ENCODE assay signal across 8 cellular contexts in genomic region chr10:30435068-30435422, GRCh38. TPM values are rescaled to one million over a fixed set of nuclear protein-coding genes. Genes with fewer than 3 reads are reported as not detected.
DNase-seq lines count a peak whose midpoint lies in the region; ATAC-seq and TF ChIP-seq lines count a peak whose summit lies in the region.

No MANE protein-coding gene starts in this region.

- no peaks in the 10 kb centered on the region for H3K9me3 ChIP-seq in HEK293 (ENCODE audit: control insufficient read depth, insufficient read depth, low read depth, low read length)
- H3K9me3 ChIP-seq in ovary: no peaks in the 10 kb centered on the region

- peak overlapping the region; percentile 86; the same call in 1 of the 2 replicates for H3K27ac ChIP-seq in HEK293 (ENCODE audit: extremely low read depth, low read depth, low read length)
- H3K27ac ChIP-seq in ovary: peak overlapping the region; percentile 97 to 98

- ATAC-seq in WTC11 (no peak), GM18519 (IDR thresholded peaks at IDR 0.05; ENCODE audit: low FRiP score, unreplicated experiment) (no peak)

- no peaks in the 10 kb centered on the region for H3K27me3 ChIP-seq in ovary

- TF ChIP-seq CTCF in HEK293 (tag by site-specific recombination; IDR thresholded peaks at IDR 0.05) (no peak), WTC11 (IDR thresholded peaks at IDR 0.05) (no peak), fibroblast of villous mesenchyme (IDR thresholded peaks at IDR 0.05; ENCODE audit: insufficient read depth, low read depth, low read length) (no peak), ovary (IDR thresholded peaks at IDR 0.05) (no peak)

- H3K4me3 ChIP-seq in HEK293 (ENCODE audit: low read depth, low read length) (peak overlapping the region; percentile 67), fibroblast of villous mesenchyme (ENCODE audit: low read depth, low read length) (peak overlapping the region; percentile 92), ovary (peak overlapping the region; percentile 94)

- no peak for TF ChIP-seq POLR2A in ovary (IDR thresholded peaks at IDR 0.05)

- CTCF ChIA-PET in HEK293 (lab: Yijun Ruan, JAX): interaction anchor here (0.5 kb wide), 1 partner anchor 30 kb away, joined by 8 read pairs; no protein-coding TSS in a partner anchor
- CTCF ChIA-PET in WTC11 (lab: Charles Lee): interaction anchor here (0.5 to 2.0 kb wide), 5 partner anchors 89 to 205 kb away, joined by 3 to 8 read pairs (median 5); no protein-coding TSS in a partner anchor

- H3K27me3 Mint-ChIP-seq in WTC11 (ENCODE audit: low read depth): peaks cover 29% of the 10 kb centered on the region

- H3K36me3 Mint-ChIP-seq in WTC11: peaks cover 13% of the 10 kb centered on the region

- 1 to 2% (median 1%) methylated on average over 13 of the region's 13 CpGs for WGBS in ovary, 3 donors

- peak overlapping the region; percentile 47; the same call in 1 of the 2 replicates for H3K27ac Mint-ChIP-seq in WTC11

- peaks cover 36% of the 10 kb centered on the region for H3K4me1 ChIP-seq in HEK293 (ENCODE audit: control insufficient read depth, insufficient read depth, low read length)
- H3K4me1 ChIP-seq in ovary (ENCODE audit: insufficient read depth): peaks cover 6% of the 10 kb centered on the region

- peaks cover 59% of the 10 kb centered on the region for H3K4me1 Mint-ChIP-seq in WTC11

- TF ChIP-seq EP300 in ovary (IDR thresholded peaks at IDR 0.05): no peak

- peaks cover 0 to 17% of the 10 kb centered on the region in 2 experiments; a peak in 2 of 3 replicates for H3K36me3 ChIP-seq in HEK293 (ENCODE audit: control insufficient read depth in 2 of 2, insufficient read depth in 1 of 2, low read length in 2 of 2)
- H3K36me3 ChIP-seq in ovary: no peaks in the 10 kb centered on the region

- intact Hi-C loops in ovary (cut with DNase I): no loop called here

- H3K4me3 Mint-ChIP-seq in WTC11: peak overlapping the region; percentile 90

- H3K9me3 Mint-ChIP-seq in WTC11: no peaks in the 10 kb centered on the region

- POLR2A ChIA-PET in HEK293 (lab: Yijun Ruan, JAX): interaction anchor here (0.9 kb wide), 1 partner anchor 8 kb away, joined by 3 read pairs; no protein-coding TSS in a partner anchor
- POLR2A ChIA-PET in WTC11 (lab: Charles Lee): interaction anchor here (1.1 to 3.1 kb wide), 2 partner anchors 12 to 86 kb away, joined by 5 to 19 read pairs; no protein-coding TSS in a partner anchor

- DNase-seq in WTC11 (ENCODE audit: low spot score) (no peak), fibroblast of villous mesenchyme (ENCODE audit: low read depth) (peak; percentile 85), ovary (peak in 3 of 5 donors; percentile 39 to 57 (median 51)), NCI-H345 treated with DMSO at 0.1 percent for 48 hours (lab: John Stamatoyannopoulos, UW; ENCODE audit: unreplicated experiment) (no peak), GOT3 (lab: John Stamatoyannopoulos, UW) (no peak)
- DNase-seq in stimulated activated CD4-positive, alpha-beta T cell treated with anti-CD3 and anti-CD28 coated beads, Interleukin-1b, Interleukin-23, amount 100 ng/mL, for 48 hours: no peak

TF ChIP-seq in HEK293, 187 proteins besides CTCF, POLR2A, EP300 and RAD21 (continues in another document):
- TF ChIP-seq PRDM1 (tag by site-specific recombination; IDR thresholded peaks at IDR 0.05) (peak; percentile 12; the same call in 1 of the 2 replicates), FEZF1 (tag by site-specific recombination; IDR thresholded peaks at IDR 0.05) (no peak), GLIS1 (tag by site-specific recombination; IDR thresholded peaks at IDR 0.05) (no peak), ZNF433 (tag by site-specific recombination; IDR thresholded peaks at IDR 0.05; ENCODE audit: low read depth) (no peak), PRDM10 (tag by site-specific recombination; IDR thresholded peaks at IDR 0.05) (peak; percentile 62), SCRT1 (tag by site-specific recombination; IDR thresholded peaks at IDR 0.05; ENCODE audit: borderline replicate concordance) (no peak), ZNF768 (tag by site-specific recombination; IDR thresholded peaks at IDR 0.05) (no peak), RBAK (tag by site-specific recombination; IDR thresholded peaks at IDR 0.05) (no peak), ZNF335 (tag by site-specific recombination; conservative IDR thresholded peaks at IDR 0.05) (peak; percentile 94), ZNF341 (tag by site-specific recombination; IDR thresholded peaks at IDR 0.05; ENCODE audit: low read depth) (no peak)

TF ChIP-seq in WTC11, 78 proteins besides CTCF, POLR2A, EP300 and RAD21 (continues in another document):
- TF ChIP-seq TEAD1 (CRISPR knock-in tag; IDR thresholded peaks at IDR 0.05) (no peak), AFF4 (CRISPR knock-in tag; IDR thresholded peaks at IDR 0.05; ENCODE audit: borderline replicate concordance) (no peak), MLX (CRISPR knock-in tag; IDR thresholded peaks at IDR 0.05) (no peak), E2F4 (CRISPR knock-in tag; IDR thresholded peaks at IDR 0.05; ENCODE audit: borderline replicate concordance, low read depth) (no peak), ZNF416 (CRISPR knock-in tag; IDR thresholded peaks at IDR 0.05) (no peak), STAT6 (CRISPR knock-in tag; conservative IDR thresholded peaks at IDR 0.05; ENCODE audit: low read depth) (no peak), CBFB (CRISPR knock-in tag; IDR thresholded peaks at IDR 0.05; ENCODE audit: low read depth) (no peak), ZNF317 (CRISPR knock-in tag; IDR thresholded peaks at IDR 0.05; ENCODE audit: borderline replicate concordance, low read depth) (no peak), IRF2 (CRISPR knock-in tag; IDR thresholded peaks at IDR 0.05; ENCODE audit: borderline replicate concordance, low read depth) (no peak), MXD4 (CRISPR knock-in tag; IDR thresholded peaks at IDR 0.05; ENCODE audit: borderline replicate concordance) (no peak)

RNA-seq across cellular contexts. Expression of gene MAP3K8, which starts 1.1 kb away (rescaled TPM):
- total RNA-seq in WTC11 (2021) (9.8 to 13.8 TPM (median 11.8 TPM) in 3 replicates), fibroblast of villous mesenchyme (14.2 and 31.1 TPM in 2 replicates), ovary (10 to 100 TPM in 6 of 7 donors, 1 to 10 TPM in 1; 9.9 to 32.5 (median 13.5) TPM)
- 10 to 100 TPM in 1 of 2 donors, 1 to 10 TPM in 1; 7.7 to 13.8 TPM for polyA plus RNA-seq in ovary

Comparison
In these comparisons a context has a peak if more than half of its experiments do, and no peak if none do; other contexts are left out.
1. DNase-seq: peak in fibroblast of villous mesenchyme (single experiment) and ovary (3 of 5); none in WTC11 (single experiment), stimulated activated CD4-positive, alpha-beta T cell treated with anti-CD3 and anti-CD28 coated beads, Interleukin-1b, Interleukin-23, amount 100 ng/mL, for 48 hours (single experiment), NCI-H345 treated with DMSO at 0.1 percent for 48 hours (single experiment) and GOT3 (single experiment).
2. Peak in every context shown above with its lines, with median percentiles within 50 percentile points of each other: H3K4me3 ChIP-seq.